Comparison of ENCODE assay signal across 8 cellular contexts in the genomic region with DNA sequence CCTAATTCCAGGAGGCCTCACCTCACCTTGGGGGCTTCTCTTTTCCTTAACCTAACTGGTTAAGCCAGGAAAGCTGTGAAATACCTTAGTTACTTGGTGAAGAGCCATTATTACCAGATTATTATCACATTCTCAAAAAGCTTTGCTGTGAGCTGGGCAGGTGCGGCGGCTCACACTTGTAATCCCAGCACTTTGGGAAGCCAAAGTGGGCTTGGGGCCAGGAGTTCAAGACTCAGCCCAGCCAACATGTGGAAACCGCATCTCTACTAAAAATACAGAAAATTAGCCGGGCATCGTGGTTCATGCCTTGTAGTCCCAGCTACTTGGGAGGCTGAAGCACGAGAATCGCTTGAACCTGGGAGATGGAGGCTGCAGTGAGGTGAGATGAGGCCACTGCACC.
A peak's percentile ranks its signal among the peaks of the same experiment; 100 is the strongest.
DNase-seq lines count a peak whose midpoint lies in the region; ATAC-seq lines count a peak whose summit lies in the region.

No MANE protein-coding gene starts in this region.

- no CpG with 5 or more reads among the region's 7 CpGs for WGBS in trophoblast cell (ENCODE audit: extremely low coverage, insufficient coverage, insufficient read length)

- no peak overlapping the region for H3K9ac ChIP-seq in trophoblast cell (ENCODE audit: low read length)

- H3K27ac Mint-ChIP-seq in effector memory CD8-positive, alpha-beta T cell = peak overlapping the region; percentile 97 to 99

- peak overlapping the region; percentile 96 for H2BK5ac ChIP-seq in trophoblast cell (ENCODE audit: low read depth, low read length, poor library complexity)

- peak overlapping the region; percentile 48 for H4K12ac ChIP-seq in trophoblast cell (ENCODE audit: low read depth, low read length)

- H2BK12ac ChIP-seq in trophoblast cell (ENCODE audit: low read length) = peak overlapping the region; percentile 97

- H3K36me3 ChIP-seq in trophoblast cell (ENCODE audit: control insufficient read depth in 1 of 2, insufficient read depth in 2 of 2, low read length in 2 of 2) = no peaks in the 10 kb centered on the region

- H3K23ac ChIP-seq in trophoblast cell (ENCODE audit: low read length) = no peak overlapping the region

- peaks cover 26 to 33% of the 10 kb centered on the region in 2 donors for H3K4me1 Mint-ChIP-seq in effector memory CD8-positive, alpha-beta T cell (ENCODE audit: low read depth in 2 of 2)

- peaks cover 23 to 24% of the 10 kb centered on the region in 2 experiments for H3K4me1 ChIP-seq in trophoblast cell (ENCODE audit: control insufficient read depth in 1 of 2, insufficient read depth in 2 of 2, low read length in 2 of 2)

- no peak overlapping the region for H2AFZ ChIP-seq in trophoblast cell (ENCODE audit: insufficient read depth, low read length, poor library complexity)

- H3K4ac ChIP-seq in trophoblast cell (ENCODE audit: low read depth, low read length) = peak overlapping the region; percentile 65

- H3K18ac ChIP-seq in trophoblast cell (ENCODE audit: low read length) = peak overlapping the region; percentile 92

- H3K27me3 Mint-ChIP-seq in effector memory CD8-positive, alpha-beta T cell = no peaks in the 10 kb centered on the region

- intact Hi-C loops in head of caudate nucleus (cut with DNase I) = no loop called here

- peak overlapping the region; percentile 63 to 69 for H3K4me3 Mint-ChIP-seq in effector memory CD8-positive, alpha-beta T cell

- H3K79me1 ChIP-seq in trophoblast cell (ENCODE audit: low read length) = peaks cover 42% of the 10 kb centered on the region

- DNase-seq in Daoy (ENCODE audit: low read depth) (peak; percentile 27), HK-2 (ENCODE audit: unreplicated experiment) (peak; percentile 37), trophoblast cell (peak; percentile 67 to 83), dedifferentiated amniotic fluid mesenchymal stem cell (ENCODE audit: extremely low spot score) (no peak), head of caudate nucleus (no peak), SW480 (ENCODE audit: low spot score) (no peak), EL (no peak)
- DNase-seq in effector memory CD8-positive, alpha-beta T cell = no peak

- no peaks in the 10 kb centered on the region for H3K9me3 ChIP-seq in trophoblast cell (ENCODE audit: insufficient read depth, low read depth, low read length)

- H2BK120ac ChIP-seq in trophoblast cell (ENCODE audit: insufficient read depth, low read length, poor library complexity) = peak overlapping the region; percentile 98

- peaks cover 6% of the 10 kb centered on the region for H3K36me3 Mint-ChIP-seq in effector memory CD8-positive, alpha-beta T cell (ENCODE audit: insufficient read depth)

- no peaks in the 10 kb centered on the region for H3K27me3 ChIP-seq in trophoblast cell (ENCODE audit: insufficient read depth, low read length)

- peak overlapping the region; percentile 99 for H3K27ac ChIP-seq in trophoblast cell (ENCODE audit: low read depth, low read length)

- peaks cover 4% of the 10 kb centered on the region for H3K79me2 ChIP-seq in trophoblast cell (ENCODE audit: control insufficient read depth, insufficient read depth, low read length, poor library complexity)

- no peak overlapping the region for H3K4me3 ChIP-seq in trophoblast cell (ENCODE audit: low read depth, low read length)

- H3K4me2 ChIP-seq in trophoblast cell (ENCODE audit: low read length) = peak overlapping the region; percentile 6

- H3K9me3 Mint-ChIP-seq in effector memory CD8-positive, alpha-beta T cell = no peaks in the 10 kb centered on the region

- ATAC-seq in effector memory CD8-positive, alpha-beta T cell (replicated peaks) = no peak

- H2AK5ac ChIP-seq in trophoblast cell (ENCODE audit: low read length) = peak overlapping the region; percentile 93

- peak overlapping the region; percentile 92 for H4K8ac ChIP-seq in trophoblast cell (ENCODE audit: low read depth, low read length)

- H3K14ac ChIP-seq in trophoblast cell (ENCODE audit: low read length) = peak overlapping the region; percentile 92

- H4K91ac ChIP-seq in trophoblast cell (ENCODE audit: low read depth, low read length) = peak overlapping the region; percentile 98

Comparison
In these comparisons a context has a peak if more than half of its experiments do, and no peak if none do; other contexts are left out.
1. DNase-seq: peak in Daoy (single experiment), HK-2 (single experiment) and trophoblast cell (2 of 2); none in effector memory CD8-positive, alpha-beta T cell (0 of 3), dedifferentiated amniotic fluid mesenchymal stem cell (single experiment), head of caudate nucleus (0 of 42), SW480 (single experiment) and EL (single experiment).